8 cellular contexts compared by ENCODE assay signal in the genomic region with DNA sequence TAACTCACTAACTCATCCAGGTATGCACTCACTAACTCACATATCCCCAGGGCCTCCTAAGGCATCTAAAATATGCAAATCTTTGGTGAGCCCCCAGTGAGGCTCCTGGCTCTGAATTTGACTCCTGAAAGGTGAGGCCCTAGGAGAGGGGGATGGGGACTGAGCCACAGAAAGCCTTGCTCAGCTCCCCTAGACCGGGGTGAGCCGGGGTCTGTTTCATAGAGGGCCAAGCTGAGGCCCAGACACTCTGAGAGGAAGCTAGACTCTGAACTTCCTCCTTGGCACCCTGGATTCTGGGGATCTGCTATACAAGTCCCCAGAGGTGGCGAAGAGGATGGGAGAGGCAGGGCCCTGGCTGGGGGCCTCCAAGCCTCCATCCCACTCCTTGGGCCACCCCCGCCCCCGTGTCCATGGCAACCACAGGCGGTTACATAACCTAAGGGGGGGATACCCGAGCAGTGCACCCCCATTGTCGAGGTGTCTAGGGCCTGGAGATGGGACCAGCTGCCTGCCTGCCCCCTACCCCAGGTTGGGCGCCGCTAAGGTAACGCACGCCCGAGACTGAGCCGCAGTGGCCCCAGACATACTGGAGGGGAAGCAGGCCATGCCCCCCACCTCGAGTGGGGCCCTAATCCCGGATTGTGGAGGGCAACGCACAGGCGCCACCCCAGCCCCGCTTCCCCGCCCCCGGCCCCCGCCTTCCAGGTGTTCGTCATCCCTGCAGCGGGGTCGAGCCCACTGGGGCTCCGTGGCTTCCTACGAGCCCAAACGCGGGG. TPM values are rescaled to one million over a fixed set of nuclear protein-coding genes. Genes with fewer than 3 reads are reported as not detected.
DNase-seq lines count a peak whose midpoint lies in the region; ATAC-seq and TF ChIP-seq lines count a peak whose summit lies in the region.

No MANE protein-coding gene starts in this region.

- no peaks in the 10 kb centered on the region for H3K9me3 Mint-ChIP-seq in effector memory CD8-positive, alpha-beta T cell
- H3K9me3 Mint-ChIP-seq in nephron progenitor cell: peaks cover 9% of the 10 kb centered on the region

- H3K4me3 ChIP-seq in SJSA1: peak overlapping the region; percentile 41

- peak; percentile 75 for DNase-seq in NCI-H82 (lab: John Stamatoyannopoulos, UW)
- DNase-seq in NCI-H82 treated with DMSO at 0.1 percent for 48 hours (lab: John Stamatoyannopoulos, UW; ENCODE audit: unreplicated experiment): no peak
- DNase-seq in SJSA1 (ENCODE audit: low read depth in 1 of 2, low spot score in 2 of 2): peak in 1 of 2 experiments; percentile 46
- no peak for DNase-seq in effector memory CD8-positive, alpha-beta T cell
- peak; percentile 26 for DNase-seq in nephron progenitor cell
- DNase-seq in AG08395 (ENCODE audit: low spot score): no peak
- no peak for DNase-seq in NCI-H2171 treated with DMSO at 0.1 percent for 48 hours (lab: John Stamatoyannopoulos, UW)

- peaks cover 20% of the 10 kb centered on the region in 2 donors for H3K4me1 Mint-ChIP-seq in effector memory CD8-positive, alpha-beta T cell (ENCODE audit: low read depth in 2 of 2)
- H3K4me1 Mint-ChIP-seq in nephron progenitor cell: peaks cover 33% of the 10 kb centered on the region

- TF ChIP-seq CTCF in nephron progenitor cell (IDR thresholded peaks at IDR 0.05): no peak

- peak overlapping the region; percentile 74 to 86 for H3K4me3 Mint-ChIP-seq in effector memory CD8-positive, alpha-beta T cell
- peak overlapping the region; percentile 74 for H3K4me3 Mint-ChIP-seq in nephron progenitor cell

- H3K27ac ChIP-seq in SJSA1: no peak overlapping the region

- no peaks in the 10 kb centered on the region for H3K27me3 ChIP-seq in SJSA1 (replicated peaks)

- ATAC-seq in effector memory CD8-positive, alpha-beta T cell (replicated peaks): no peak
- ATAC-seq in HG03280 (IDR thresholded peaks at IDR 0.05; ENCODE audit: unreplicated experiment): no peak

- no peaks in the 10 kb centered on the region for H3K9me3 ChIP-seq in SJSA1 (replicated peaks)

- H3K4me1 ChIP-seq in SJSA1 (replicated peaks): peaks cover 11% of the 10 kb centered on the region

- H3K36me3 Mint-ChIP-seq in effector memory CD8-positive, alpha-beta T cell (ENCODE audit: insufficient read depth): peaks cover 17% of the 10 kb centered on the region
- H3K36me3 Mint-ChIP-seq in nephron progenitor cell (ENCODE audit: low read depth): peaks cover 27% of the 10 kb centered on the region

- no peaks in the 10 kb centered on the region for H3K27me3 Mint-ChIP-seq in effector memory CD8-positive, alpha-beta T cell
- peaks cover 3% of the 10 kb centered on the region for H3K27me3 Mint-ChIP-seq in nephron progenitor cell (ENCODE audit: low read depth, poor library complexity)

- peak overlapping the region in 1 of 2 donors; percentile 78 for H3K27ac Mint-ChIP-seq in effector memory CD8-positive, alpha-beta T cell
- H3K27ac Mint-ChIP-seq in nephron progenitor cell: no peak overlapping the region

- no peaks in the 10 kb centered on the region for H3K36me3 ChIP-seq in SJSA1

RNA-seq across cellular contexts. Expression of gene ABHD8, which starts 0.6 kb away (rescaled TPM):
- 2.3 and 5.2 TPM in 2 replicates for total RNA-seq in SJSA1 (2014; rRNA removed; shearing (Covaris generic))

RNA-seq across cellular contexts. Expression of gene MRPL34, which starts 3.1 kb away (rescaled TPM):
- total RNA-seq in SJSA1 (2014; rRNA removed; shearing (Covaris generic)): 35.1 and 69.4 TPM in 2 replicates

RNA-seq across cellular contexts. Expression of gene DDA1, which starts 6.8 kb away (rescaled TPM):
- 74.7 and 107 TPM in 2 replicates for total RNA-seq in SJSA1 (2014; rRNA removed; shearing (Covaris generic))

RNA-seq across cellular contexts. Expression of gene ANKLE1, which starts 20.9 kb away (rescaled TPM):
- total RNA-seq in SJSA1 (2014; rRNA removed; shearing (Covaris generic)): 0.16 TPM in 1 of 2 replicates, not detected in the other

RNA-seq across cellular contexts. Expression of gene ANO8, which starts 32.1 kb away (rescaled TPM):
- total RNA-seq in SJSA1 (2014; rRNA removed; shearing (Covaris generic)): 2.9 and 5.3 TPM in 2 replicates

Comparison
In these comparisons a context has a peak if more than half of its experiments do, and no peak if none do; other contexts are left out.
1. DNase-seq: peak in NCI-H82 (single experiment) and nephron progenitor cell (single experiment); none in NCI-H82 treated with DMSO at 0.1 percent for 48 hours (single experiment), effector memory CD8-positive, alpha-beta T cell (0 of 3), AG08395 (single experiment) and NCI-H2171 treated with DMSO at 0.1 percent for 48 hours (single experiment).